Comparison of ENCODE assay signal across 1 cellular context in genomic region chr1:237864338-237865244, GRCh38.
TF ChIP-seq lines count a peak whose summit lies in the region.

No MANE protein-coding gene starts in this region.

TF ChIP-seq in K562, 482 proteins besides CTCF, POLR2A, EP300 and RAD21 (continued from another document and continues in another):
- TF ChIP-seq NFIC (IDR thresholded peaks at IDR 0.05) (peak; percentile 93), PML (IDR thresholded peaks at IDR 0.05; ENCODE audit: low read length) (no peak), NCOA4 (IDR thresholded peaks at IDR 0.05; ENCODE audit: partially characterized antibody) (no peak), CBX1 (IDR thresholded peaks at IDR 0.05; ENCODE audit: low read depth) (peak; percentile 65; the same call in 1 of the 2 replicates), ESRRA (IDR thresholded peaks at IDR 0.05; ENCODE audit: borderline replicate concordance, low read depth) (0 out of 2 replicates have a peak, but pooled peaks have one; percentile 24), NCOR1 (IDR thresholded peaks at IDR 0.05) (no peak), KDM2B (CRISPR knock-in tag; IDR thresholded peaks at IDR 0.05) (no peak), U2AF1 (optimal IDR thresholded peaks at IDR 0.05; ENCODE audit: low read depth, low read length) (no peak), HEY1 (CRISPR knock-in tag; IDR thresholded peaks at IDR 0.05; ENCODE audit: borderline replicate concordance) (no peak), FOXK2 (conservative IDR thresholded peaks at IDR 0.05 in 1 of 2, IDR thresholded peaks at IDR 0.05 in 1 of 2; ENCODE audit: low read depth in 2 of 2) (no peak), ZNF217 (CRISPR knock-in tag; IDR thresholded peaks at IDR 0.05) (no peak), MAFG (tag; conservative IDR thresholded peaks at IDR 0.05) (no peak), ZNF12 (CRISPR knock-in tag; IDR thresholded peaks at IDR 0.05) (no peak), HMGXB4 (CRISPR knock-in tag; IDR thresholded peaks at IDR 0.05) (no peak), SMAD1 (IDR thresholded peaks at IDR 0.05; ENCODE audit: low read depth, low read length, partially characterized antibody) (no peak), FOSL1 (tag; conservative IDR thresholded peaks at IDR 0.05) (no peak), RBM22 (IDR thresholded peaks at IDR 0.05; ENCODE audit: low read depth, low read length, poor library complexity, severe bottlenecking) (no peak), SRF (CRISPR knock-in tag; IDR thresholded peaks at IDR 0.05) (no peak), MTF1 (CRISPR knock-in tag; IDR thresholded peaks at IDR 0.05; ENCODE audit: borderline replicate concordance) (no peak), TRIM28 (IDR thresholded peaks at IDR 0.05) (no peak), ZNF184 (CRISPR knock-in tag; IDR thresholded peaks at IDR 0.05) (no peak), BHLHE40 (IDR thresholded peaks at IDR 0.05; ENCODE audit: low read length) (peak; percentile 95), USF1 (CRISPR knock-in tag; IDR thresholded peaks at IDR 0.05) (peak; percentile 60), DEAF1 (CRISPR knock-in tag; IDR thresholded peaks at IDR 0.05) (peak; percentile 41; the same call in 1 of the 2 replicates), ZNF354B (CRISPR knock-in tag; IDR thresholded peaks at IDR 0.05) (no peak), MGA (IDR thresholded peaks at IDR 0.05) (peak; percentile 52), ZNF717 (CRISPR knock-in tag; IDR thresholded peaks at IDR 0.05) (no peak), ZNF384 (IDR thresholded peaks at IDR 0.05; ENCODE audit: low read depth, low read length) (no peak), L3MBTL2 (IDR thresholded peaks at IDR 0.05) (peak; percentile 69), GATAD2B (IDR thresholded peaks at IDR 0.05; ENCODE audit: borderline replicate concordance) (no peak), ZNF24 (IDR thresholded peaks at IDR 0.05) (no peak)
- TF ChIP-seq, protein P1, sequence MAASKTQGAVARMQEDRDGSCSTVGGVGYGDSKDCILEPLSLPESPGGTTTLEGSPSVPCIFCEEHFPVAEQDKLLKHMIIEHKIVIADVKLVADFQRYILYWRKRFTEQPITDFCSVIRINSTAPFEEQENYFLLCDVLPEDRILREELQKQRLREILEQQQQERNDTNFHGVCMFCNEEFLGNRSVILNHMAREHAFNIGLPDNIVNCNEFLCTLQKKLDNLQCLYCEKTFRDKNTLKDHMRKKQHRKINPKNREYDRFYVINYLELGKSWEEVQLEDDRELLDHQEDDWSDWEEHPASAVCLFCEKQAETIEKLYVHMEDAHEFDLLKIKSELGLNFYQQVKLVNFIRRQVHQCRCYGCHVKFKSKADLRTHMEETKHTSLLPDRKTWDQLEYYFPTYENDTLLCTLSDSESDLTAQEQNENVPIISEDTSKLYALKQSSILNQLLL (CRISPR knock-in tag; IDR thresholded peaks at IDR 0.05; ENCODE audit: borderline replicate concordance): no peak
- TF ChIP-seq, protein P2, sequence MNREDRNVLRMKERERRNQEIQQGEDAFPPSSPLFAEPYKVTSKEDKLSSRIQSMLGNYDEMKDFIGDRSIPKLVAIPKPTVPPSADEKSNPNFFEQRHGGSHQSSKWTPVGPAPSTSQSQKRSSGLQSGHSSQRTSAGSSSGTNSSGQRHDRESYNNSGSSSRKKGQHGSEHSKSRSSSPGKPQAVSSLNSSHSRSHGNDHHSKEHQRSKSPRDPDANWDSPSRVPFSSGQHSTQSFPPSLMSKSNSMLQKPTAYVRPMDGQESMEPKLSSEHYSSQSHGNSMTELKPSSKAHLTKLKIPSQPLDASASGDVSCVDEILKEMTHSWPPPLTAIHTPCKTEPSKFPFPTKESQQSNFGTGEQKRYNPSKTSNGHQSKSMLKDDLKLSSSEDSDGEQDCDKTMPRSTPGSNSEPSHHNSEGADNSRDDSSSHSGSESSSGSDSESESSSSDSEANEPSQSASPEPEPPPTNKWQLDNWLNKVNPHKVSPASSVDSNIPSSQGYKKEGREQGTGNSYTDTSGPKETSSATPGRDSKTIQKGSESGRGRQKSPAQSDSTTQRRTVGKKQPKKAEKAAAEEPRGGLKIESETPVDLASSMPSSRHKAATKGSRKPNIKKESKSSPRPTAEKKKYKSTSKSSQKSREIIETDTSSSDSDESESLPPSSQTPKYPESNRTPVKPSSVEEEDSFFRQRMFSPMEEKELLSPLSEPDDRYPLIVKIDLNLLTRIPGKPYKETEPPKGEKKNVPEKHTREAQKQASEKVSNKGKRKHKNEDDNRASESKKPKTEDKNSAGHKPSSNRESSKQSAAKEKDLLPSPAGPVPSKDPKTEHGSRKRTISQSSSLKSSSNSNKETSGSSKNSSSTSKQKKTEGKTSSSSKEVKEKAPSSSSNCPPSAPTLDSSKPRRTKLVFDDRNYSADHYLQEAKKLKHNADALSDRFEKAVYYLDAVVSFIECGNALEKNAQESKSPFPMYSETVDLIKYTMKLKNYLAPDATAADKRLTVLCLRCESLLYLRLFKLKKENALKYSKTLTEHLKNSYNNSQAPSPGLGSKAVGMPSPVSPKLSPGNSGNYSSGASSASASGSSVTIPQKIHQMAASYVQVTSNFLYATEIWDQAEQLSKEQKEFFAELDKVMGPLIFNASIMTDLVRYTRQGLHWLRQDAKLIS (CRISPR knock-in tag; IDR thresholded peaks at IDR 0.05): no peak
